8 cellular contexts compared by ENCODE assay signal in genomic region chr19:45477713-45478453, GRCh38. TPM values are rescaled to one million over a fixed set of nuclear protein-coding genes. Genes with fewer than 3 reads are reported as not detected.
DNase-seq lines count a peak whose midpoint lies in the region; ATAC-seq and TF ChIP-seq lines count a peak whose summit lies in the region.

No MANE protein-coding gene starts in this region.

- H3K4me1 Mint-ChIP-seq in Calu3 (ENCODE audit: low read depth, unreplicated experiment): peaks cover 34% of the 10 kb centered on the region

- H3K27me3 Mint-ChIP-seq in Calu3 (ENCODE audit: unreplicated experiment): peaks cover 7% of the 10 kb centered on the region

- CTCF ChIA-PET in Calu3 (lab: Charles Lee): interaction anchor here (0.6 to 4.7 kb wide), 23 partner anchors 10 to 315 kb away, joined by 3 to 181 read pairs (median 5); partner anchors contain the start of genes DMWD, ERCC2, FOSB and PPP1R13L

- H3K36me3 Mint-ChIP-seq in Calu3 (ENCODE audit: insufficient read depth, unreplicated experiment): peaks cover 58% of the 10 kb centered on the region

- intact Hi-C loops in Calu3 (cut with micrococcal nuclease; ENCODE audit: unreplicated experiment): loop anchor here (1.0 to 2.0 kb wide), 3 partner anchors 39 to 75 kb away; no protein-coding TSS in a partner anchor

- ATAC-seq in HG03196 (IDR thresholded peaks at IDR 0.05; ENCODE audit: unreplicated experiment) (peak; percentile 5), HG03460 (IDR thresholded peaks at IDR 0.05; ENCODE audit: unreplicated experiment) (no peak)

- H3K9me3 Mint-ChIP-seq in Calu3 (ENCODE audit: low read depth, unreplicated experiment): no peaks in the 10 kb centered on the region

- no TSS peak for BruUV-seq in Calu3 (replicated peaks; lab: Mats Ljungman, UMichigan)

- peak overlapping the region; percentile 98 for H3K27ac Mint-ChIP-seq in Calu3 (ENCODE audit: unreplicated experiment)

- H3K4me3 ChIP-seq in skeletal muscle cell (ENCODE audit: low read depth, low read length): peak overlapping the region; percentile 72

- TF ChIP-seq CTCF in Calu3 (IDR thresholded peaks at IDR 0.05; ENCODE audit: unreplicated experiment): no peak

- DNase-seq in Calu3 (peak; percentile 47), foreskin melanocyte (peak; percentile 81), skeletal muscle cell (ENCODE audit: low read depth) (no peak), SKM-1 treated with dmso at 0.1 percent for 144 hours (lab: John Stamatoyannopoulos, UW; ENCODE audit: unreplicated experiment) (no peak)
- peak; percentile 40 to 45 for DNase-seq in activated CD4-positive, alpha-beta T cell treated with anti-CD3 and anti-CD28 coated beads, Interleukin-2, amount 50 U/mL, for 48 hours
- DNase-seq in central memory CD4-positive, alpha-beta T cell: no peak

- peak overlapping the region; percentile 52 for H3K4me3 Mint-ChIP-seq in Calu3 (ENCODE audit: low read depth, unreplicated experiment)

RNA-seq across cellular contexts. Expression of gene FOSB, which starts 10.1 kb away (rescaled TPM):
- total RNA-seq in Calu3 (2022): 18.7 and 23.8 TPM in 2 replicates

RNA-seq across cellular contexts. Expression of gene RTN2, which starts 19.0 kb away (rescaled TPM):
- total RNA-seq in Calu3 (2022): 5.7 and 7.2 TPM in 2 replicates

RNA-seq across cellular contexts. Expression of gene PPM1N, which starts 20.4 kb away (rescaled TPM):
- 5.0 and 6.8 TPM in 2 replicates for total RNA-seq in Calu3 (2022)

RNA-seq across cellular contexts. Expression of gene VASP, which starts 29.4 kb away (rescaled TPM):
- total RNA-seq in Calu3 (2022): 194 and 219 TPM in 2 replicates

RNA-seq across cellular contexts. Expression of gene ERCC1, which starts 54.2 kb away (rescaled TPM):
- 55.7 and 58.9 TPM in 2 replicates for total RNA-seq in Calu3 (2022)

Comparison
In these comparisons a context has a peak if more than half of its experiments do, and no peak if none do; other contexts are left out.
1. DNase-seq: peak in Calu3 (single experiment), activated CD4-positive, alpha-beta T cell treated with anti-CD3 and anti-CD28 coated beads, Interleukin-2, amount 50 U/mL, for 48 hours (2 of 2) and foreskin melanocyte (single experiment); none in skeletal muscle cell (single experiment), SKM-1 treated with dmso at 0.1 percent for 144 hours (single experiment) and central memory CD4-positive, alpha-beta T cell (single experiment).